ENCODE assay signal across 7 cellular contexts in the genomic region with DNA sequence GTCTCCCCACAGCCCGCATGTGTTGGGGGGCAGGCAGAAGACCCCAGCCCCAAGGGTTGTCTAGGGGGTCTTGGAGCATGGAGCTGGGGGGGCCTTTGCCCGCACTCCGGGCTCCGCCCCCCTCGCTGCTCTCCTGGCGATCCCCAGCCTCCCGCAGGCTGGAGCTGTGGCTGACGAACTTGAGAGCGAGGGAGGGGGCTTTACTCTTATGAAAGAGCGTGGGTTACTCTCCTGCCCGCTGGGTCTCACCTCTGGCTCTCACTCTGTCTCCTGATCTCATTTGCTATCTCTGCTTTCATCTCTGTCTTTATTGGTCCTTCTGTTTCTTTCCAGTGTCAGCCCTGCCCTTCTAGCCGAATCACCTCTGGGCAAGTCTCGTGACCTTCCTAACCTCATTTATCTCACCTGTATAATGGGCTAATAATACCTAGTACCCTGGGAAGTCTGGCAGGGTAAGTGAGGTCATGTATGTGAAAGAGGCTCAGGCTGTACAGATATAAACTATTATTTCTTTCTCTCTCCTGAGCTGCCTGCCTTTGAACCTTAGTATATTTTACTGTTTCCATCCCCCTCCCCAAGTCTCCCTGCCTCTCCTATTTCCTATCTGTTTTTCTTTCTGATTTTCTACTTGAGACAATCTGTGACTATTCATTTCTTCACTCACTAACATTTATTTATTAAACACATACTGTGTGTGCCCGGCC. TPM values are rescaled to one million over a fixed set of nuclear protein-coding genes. Genes with fewer than 3 reads are reported as not detected.
DNase-seq lines count a peak whose midpoint lies in the region; ATAC-seq and TF ChIP-seq lines count a peak whose summit lies in the region.

No MANE protein-coding gene starts in this region.

- WGBS in HUES64: 4% methylated on average over 14 of the region's 14 CpGs

- peaks cover 6% of the 10 kb centered on the region for H3K27me3 ChIP-seq in HUES64 (ENCODE audit: insufficient read depth, low read length)

- peaks cover 6% of the 10 kb centered on the region for H3K27me3 Mint-ChIP-seq in glutamatergic neuron (ENCODE audit: unreplicated experiment)
- H3K27me3 Mint-ChIP-seq in progenitor cell of endocrine pancreas: peaks cover 3% of the 10 kb centered on the region

- no peak for ATAC-seq in GM18858 (IDR thresholded peaks at IDR 0.05; ENCODE audit: unreplicated experiment)

- H3K4me1 Mint-ChIP-seq in glutamatergic neuron (ENCODE audit: low read depth, unreplicated experiment) (peaks cover 17% of the 10 kb centered on the region), progenitor cell of endocrine pancreas (ENCODE audit: low read depth) (peaks cover 28% of the 10 kb centered on the region)

- H3K9me3 ChIP-seq in HUES64 (ENCODE audit: insufficient read depth, low read depth, low read length): no peaks in the 10 kb centered on the region

- peak; percentile 68 for DNase-seq in GM10248 (ENCODE audit: extremely low spot score)
- no peak for DNase-seq in glutamatergic neuron
- DNase-seq in progenitor cell of endocrine pancreas (ENCODE audit: low spot score, unreplicated experiment): no peak
- DNase-seq in HK-2 (ENCODE audit: unreplicated experiment): no peak

- H3K27ac ChIP-seq in HUES64 (ENCODE audit: low read depth, low read length): peak overlapping the region; percentile 95

- peaks cover 19% of the 10 kb centered on the region for H3K36me3 ChIP-seq in HUES64 (ENCODE audit: insufficient read depth, low read length)

- peak overlapping the region; percentile 81 for H3K9ac ChIP-seq in HUES64 (ENCODE audit: low read depth, low read length)

- TF ChIP-seq CTCF in GM10248 (IDR thresholded peaks at IDR 0.05; ENCODE audit: control extremely low read depth, extremely low read depth, low read depth, missing control alignments) (no peak), WI38 (IDR thresholded peaks at IDR 0.05; ENCODE audit: low read depth, low read length) (no peak), glutamatergic neuron (IDR thresholded peaks at IDR 0.05; ENCODE audit: partially characterized antibody, unreplicated experiment) (no peak), progenitor cell of endocrine pancreas (IDR thresholded peaks at IDR 0.05; ENCODE audit: unreplicated experiment) (no peak)

- POLR2A ChIA-PET in GM10248 (lab: Yijun Ruan, JAX): interaction anchor here (0.6 kb wide), 1 partner anchor 35 kb away, joined by 3 read pairs; no protein-coding TSS in a partner anchor

- H3K4me3 Mint-ChIP-seq in glutamatergic neuron (ENCODE audit: unreplicated experiment) (peak overlapping the region; percentile 99), progenitor cell of endocrine pancreas (ENCODE audit: low read depth) (peak overlapping the region; percentile 85)

- H3K27ac Mint-ChIP-seq in glutamatergic neuron (ENCODE audit: unreplicated experiment) (peak overlapping the region; percentile 74), progenitor cell of endocrine pancreas (peak overlapping the region; percentile 89)

- H3K9me3 Mint-ChIP-seq in glutamatergic neuron (ENCODE audit: unreplicated experiment) (peaks cover 5% of the 10 kb centered on the region), progenitor cell of endocrine pancreas (ENCODE audit: low read depth) (no peaks in the 10 kb centered on the region)

- H3K36me3 Mint-ChIP-seq in glutamatergic neuron (ENCODE audit: unreplicated experiment) (peaks cover 5% of the 10 kb centered on the region), progenitor cell of endocrine pancreas (ENCODE audit: insufficient read depth) (peaks cover 12% of the 10 kb centered on the region)

- CTCF ChIA-PET in GM10248 (lab: Yijun Ruan, JAX): interaction anchor here (1.2 to 16.0 kb wide), 8 partner anchors 11 to 142 kb away, joined by 3 to 285 read pairs (median 12); a partner anchor contains a TSS

- H3K4me3 ChIP-seq in HUES64 (ENCODE audit: low read length) (peak overlapping the region; percentile 82), WI38 (ENCODE audit: low read depth, low read length) (peak overlapping the region; percentile 91)

- H3K4me1 ChIP-seq in HUES64 (ENCODE audit: insufficient read depth, low read length): peaks cover 11% of the 10 kb centered on the region

RNA-seq across cellular contexts. Expression of a gene that starts 0.7 kb away (rescaled TPM):
- polyA plus RNA-seq in HUES64 (2013, experiment 1 of 2): 23.3 TPM
- 23.0 TPM for polyA plus RNA-seq in HUES64 (2013, experiment 2 of 2)
- 2.9 TPM for total RNA-seq in glutamatergic neuron (ENCODE audit: unreplicated experiment)
- 45.5 and 46.8 TPM in 2 replicates for total RNA-seq in progenitor cell of endocrine pancreas

RNA-seq across cellular contexts. Expression of a gene that starts 13.1 kb away (rescaled TPM):
- polyA plus RNA-seq in HUES64 (2013, experiment 1 of 2): 15.1 TPM
- polyA plus RNA-seq in HUES64 (2013, experiment 2 of 2): 20.0 TPM
- 7.6 TPM for total RNA-seq in glutamatergic neuron (ENCODE audit: unreplicated experiment)
- total RNA-seq in progenitor cell of endocrine pancreas: 20.9 and 22.1 TPM in 2 replicates

RNA-seq across cellular contexts. Expression of a gene that starts 14.4 kb away (rescaled TPM):
- 4.6 TPM for polyA plus RNA-seq in HUES64 (2013, experiment 1 of 2)
- polyA plus RNA-seq in HUES64 (2013, experiment 2 of 2): 7.0 TPM
- total RNA-seq in glutamatergic neuron (ENCODE audit: unreplicated experiment) (14.6 TPM), progenitor cell of endocrine pancreas (9.0 and 10.5 TPM in 2 replicates)

RNA-seq across cellular contexts. Expression of a gene that starts 30.6 kb away (rescaled TPM):
- not detected for polyA plus RNA-seq in HUES64 (2013, experiment 1 of 2)
- not detected for polyA plus RNA-seq in HUES64 (2013, experiment 2 of 2)
- total RNA-seq in glutamatergic neuron (ENCODE audit: unreplicated experiment): not detected
- not detected in 2 replicates for total RNA-seq in progenitor cell of endocrine pancreas

RNA-seq across cellular contexts. Expression of a gene that starts 30.7 kb away (rescaled TPM):
- polyA plus RNA-seq in HUES64 (2013, experiment 1 of 2): not detected
- polyA plus RNA-seq in HUES64 (2013, experiment 2 of 2): 0.51 TPM
- 0.64 TPM for total RNA-seq in glutamatergic neuron (ENCODE audit: unreplicated experiment)
- total RNA-seq in progenitor cell of endocrine pancreas: 2.2 TPM in 2 replicates

Comparison
In these comparisons a context has a peak if more than half of its experiments do, and no peak if none do; other contexts are left out.
1. RNA of a gene that starts 0.7 kb away (total RNA-seq): 45.5 to 46.8 TPM in progenitor cell of endocrine pancreas; 2.9 TPM in glutamatergic neuron (single experiment); every median in the first group is over 10 times any median in the second.